ENCODE assay signal across 13 cellular contexts in genomic region chr1:175183586-175183985, GRCh38.
"Had no signal": no experiment of that assay in that cellular context is flagged by ENCODE, and none has a peak within 500 bp of the region (broad histone marks: within the 10 kb centered on the region; RNA-seq: fewer than 3 reads in every experiment).

No MANE protein-coding gene starts in this region.

- H3K9me3 ChIP-seq: esophagus muscularis mucosa, left ventricle myocardium inferior, thyroid gland, uterus had no signal

- H3K36me3 ChIP-seq: thyroid gland, uterus had no signal

- H3K4me3 Mint-ChIP-seq: activated CD4-positive, alpha-beta memory T cell treated with anti-CD3 and anti-CD28 coated beads, Interleukin-2, amount 10 ng/mL, durations not matched to agents 7 days and 5 days; activated naive CD4-positive, alpha-beta T cell treated with anti-CD3 and anti-CD28 coated beads, Interleukin-2, amount 50 U/mL, for 24 hours had no signal

- DNase-seq: activated CD4-positive, alpha-beta memory T cell treated with anti-CD3 and anti-CD28 coated beads, Interleukin-2, amount 10 ng/mL, durations not matched to agents 7 days and 5 days; activated CD4-positive, alpha-beta T cell treated with anti-CD3 and anti-CD28 coated beads for 1 hour; activated CD8-positive, alpha-beta memory T cell treated with anti-CD3 and anti-CD28 coated beads, Interleukin-2, amount 50 U/mL, for 48 hours; central memory CD4-positive, alpha-beta T cell; islet precursor cell; left ventricle myocardium inferior; retina; stimulated activated CD4-positive, alpha-beta T cell treated with anti-CD3 and anti-CD28 coated beads, Interleukin-15, amount 100 ng/mL, for 24 hours; stimulated activated CD4-positive, alpha-beta T cell treated with anti-CD3 and anti-CD28 coated beads, Interleukin-4, amount 100 ng/mL, for 4 hours; thyroid gland; uterus had no signal

- H3K27ac Mint-ChIP-seq: activated naive CD4-positive, alpha-beta T cell treated with anti-CD3 and anti-CD28 coated beads, Interleukin-2, amount 50 U/mL, for 24 hours had no signal

- H3K27me3 ChIP-seq: esophagus muscularis mucosa, thyroid gland, uterus had no signal

- H3K4me1 ChIP-seq: uterus had no signal

- H3K4me3 ChIP-seq: esophagus muscularis mucosa, left ventricle myocardium inferior, thyroid gland, uterus had no signal

- H3K27ac ChIP-seq: esophagus muscularis mucosa, left ventricle myocardium inferior, thyroid gland, uterus had no signal

- H3K27me3 Mint-ChIP-seq: activated CD4-positive, alpha-beta memory T cell treated with anti-CD3 and anti-CD28 coated beads, Interleukin-2, amount 10 ng/mL, durations not matched to agents 7 days and 5 days; activated naive CD4-positive, alpha-beta T cell treated with anti-CD3 and anti-CD28 coated beads, Interleukin-2, amount 50 U/mL, for 24 hours had no signal

- H3K9me3 Mint-ChIP-seq: activated CD4-positive, alpha-beta memory T cell treated with anti-CD3 and anti-CD28 coated beads, Interleukin-2, amount 10 ng/mL, durations not matched to agents 7 days and 5 days; activated naive CD4-positive, alpha-beta T cell treated with anti-CD3 and anti-CD28 coated beads, Interleukin-2, amount 50 U/mL, for 24 hours had no signal
